Comparison of ENCODE assay signal across 20 cellular contexts in the genomic region with DNA sequence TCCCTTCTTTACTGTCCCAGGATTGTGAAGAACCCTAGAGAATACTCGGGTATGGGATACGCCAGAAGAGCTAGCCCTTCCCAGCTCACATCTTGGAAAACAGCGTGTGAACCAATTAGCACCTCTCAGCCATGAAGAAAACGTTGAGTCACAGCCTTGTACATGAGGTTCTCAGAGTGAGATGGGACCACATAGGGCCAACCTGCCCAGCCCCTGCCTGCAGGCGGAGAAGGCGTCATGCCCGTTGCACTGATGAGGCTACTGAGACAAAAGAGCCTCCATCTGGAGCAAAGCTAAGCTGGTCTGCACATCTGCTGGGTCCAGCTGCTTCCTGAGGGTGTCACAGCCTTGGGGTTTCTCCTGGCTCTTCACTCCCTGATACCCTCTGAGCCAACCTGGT.
"Had no signal": no experiment of that assay in that cellular context is flagged by ENCODE, and none has a peak within 500 bp of the region (broad histone marks: within the 10 kb centered on the region; RNA-seq: fewer than 3 reads in every experiment).

No MANE protein-coding gene starts in this region.

- H3K9me3 ChIP-seq: colonic mucosa, esophagus squamous epithelium, ovary, right atrium auricular region, sigmoid colon, stomach, thoracic aorta, transverse colon had no signal

- H3K4me3 ChIP-seq: colonic mucosa, esophagus squamous epithelium, hepatocyte, neural progenitor cell, ovary, right atrium auricular region, sigmoid colon, skin epidermis, stomach, thoracic aorta, transverse colon had no signal

- H3K36me3 Mint-ChIP-seq: natural killer cell treated with Interleukin-12 subunit alpha and Interleukin-12 subunit beta and Interleukin-15 and Interleukin-18, amount 100 ng/mL, for 72 hours; neural progenitor cell had no signal

- H3K27me3 Mint-ChIP-seq: natural killer cell treated with Interleukin-12 subunit alpha and Interleukin-12 subunit beta and Interleukin-15 and Interleukin-18, amount 100 ng/mL, for 72 hours had no signal

- DNase-seq: colonic mucosa; dermis blood vessel endothelial cell; esophagus squamous epithelium; foreskin keratinocyte; head of caudate nucleus; mesendoderm; nucleus accumbens; ovary; sigmoid colon; stimulated activated CD4-positive, alpha-beta T cell treated with anti-CD3 and anti-CD28 coated beads, Interleukin-2, amount 100 ng/mL, for 24 hours; stimulated activated naive CD4-positive, alpha-beta T cell; stomach; substantia nigra; transverse colon had no signal

- ATAC-seq: foreskin keratinocyte had no signal

- H3K79me2 ChIP-seq: hepatocyte had no signal

- H3K4me3 Mint-ChIP-seq: natural killer cell treated with Interleukin-12 subunit alpha and Interleukin-12 subunit beta and Interleukin-15 and Interleukin-18, amount 100 ng/mL, for 72 hours; neural progenitor cell had no signal

- H3K27ac ChIP-seq: colonic mucosa, esophagus squamous epithelium, foreskin keratinocyte, hepatocyte, neural progenitor cell, ovary, right atrium auricular region, sigmoid colon, skin epidermis, stomach, thoracic aorta, transverse colon had no signal

- H3K4me1 ChIP-seq: colonic mucosa, foreskin keratinocyte, neural progenitor cell, right atrium auricular region, stomach, transverse colon had no signal

- H3K9me3 Mint-ChIP-seq: neural progenitor cell had no signal

- H3K36me3 ChIP-seq: colonic mucosa, esophagus squamous epithelium, neural progenitor cell, ovary, right atrium auricular region, sigmoid colon, stomach, thoracic aorta, transverse colon had no signal

- H3K9ac ChIP-seq: neural progenitor cell had no signal

- H2AFZ ChIP-seq: hepatocyte, neural progenitor cell had no signal

- H3K27me3 ChIP-seq: colonic mucosa, esophagus squamous epithelium, foreskin keratinocyte, hepatocyte, neural progenitor cell, ovary, right atrium auricular region, sigmoid colon, stomach, transverse colon had no signal

- H3K4me2 ChIP-seq: hepatocyte, neural progenitor cell had no signal
